Comparison of ENCODE assay signal across 26 cellular contexts in the genomic region with DNA sequence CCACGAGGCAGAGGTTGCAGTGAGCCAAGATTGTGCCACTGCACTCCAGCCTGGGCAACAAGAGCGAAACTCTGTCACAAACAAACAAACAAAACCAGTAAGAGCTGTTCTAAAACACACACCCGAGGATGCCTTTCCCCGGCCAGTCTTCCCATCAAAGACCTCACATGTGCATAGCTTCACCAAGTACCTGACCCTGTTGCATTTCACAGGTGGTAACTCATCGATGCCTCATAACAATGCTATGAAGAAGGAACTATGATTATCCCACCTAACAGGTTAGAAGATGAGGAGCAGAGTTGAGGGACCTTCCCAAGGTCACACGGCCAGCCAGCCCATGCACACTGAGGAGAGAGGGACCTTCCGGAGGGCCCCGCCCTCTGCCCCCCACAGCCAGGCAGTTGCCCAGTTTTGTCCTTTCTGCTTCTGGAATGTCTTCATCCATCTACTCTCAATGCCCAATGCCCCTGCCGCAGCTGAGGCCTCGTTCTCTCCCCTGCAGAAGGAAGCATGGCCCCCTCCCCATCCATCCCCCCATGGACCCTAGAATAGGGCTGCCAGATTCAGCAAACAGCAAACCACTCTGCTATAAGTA. TPM values are rescaled to one million over a fixed set of nuclear protein-coding genes. Genes with fewer than 3 reads are reported as not detected.
A peak's percentile ranks its signal among the peaks of the same experiment; 100 is the strongest.
DNase-seq lines count a peak whose midpoint lies in the region; ATAC-seq, FAIRE-seq and TF ChIP-seq lines count a peak whose summit lies in the region.
"Had no signal": no experiment of that assay in that cellular context is flagged by ENCODE, and none has a peak within 500 bp of the region (broad histone marks: within the 10 kb centered on the region; RNA-seq: fewer than 3 reads in every experiment).

No MANE protein-coding gene starts in this region.

- no peaks in the 10 kb centered on the region for H3K9me3 Mint-ChIP-seq in nephron progenitor cell
- no peaks in the 10 kb centered on the region for H3K9me3 Mint-ChIP-seq in activated T-helper 2 cell treated with anti-CD3 and anti-CD28 coated beads, Interferon-gamma antibody, Interleukin-2, Interleukin-4, amounts not matched to agents 10 μg/mL and 5 μg/mL and 100 μg/mL, durations not matched to agents 14 hours and 24 hours and 36 hours
- no peaks in the 10 kb centered on the region for H3K9me3 Mint-ChIP-seq in activated CD4-positive, alpha-beta T cell treated with anti-CD3 and anti-CD28 coated beads for 36 hours (ENCODE audit: low read depth)
- H3K9me3 Mint-ChIP-seq: activated CD4-positive, alpha-beta memory T cell treated with anti-CD3 and anti-CD28 coated beads for 36 hours; activated naive CD8-positive, alpha-beta T cell treated with anti-CD3 and anti-CD28 coated beads for 36 hours; activated T-cell treated with anti-CD3 and anti-CD28 coated beads, Interleukin-2, amount 50 U/mL, for 24 hours; CD8-positive, alpha-beta T cell; natural killer cell treated with Interleukin-12 subunit alpha and Interleukin-12 subunit beta and Interleukin-15 and Interleukin-18, amount 100 ng/mL, for 72 hours had no signal

- no peaks in the 10 kb centered on the region; a peak in 1 of 5 replicates for H3K27me3 ChIP-seq in HepG2 (ENCODE audit: control insufficient read depth in 1 of 2, insufficient read depth in 2 of 2, low read length in 2 of 2)
- H3K27me3 ChIP-seq in right lobe of liver, result peaks cover 0 to 3% of the 10 kb centered on the region in 2 donors
- H3K27me3 ChIP-seq in breast epithelium, result peaks cover 0 to 12% of the 10 kb centered on the region in 2 donors
- H3K27me3 ChIP-seq: cardiac muscle cell had no signal

- TSS peak; percentile 24 for BruUV-seq in HepG2 (replicated peaks; lab: Mats Ljungman, UMichigan)

- peak overlapping the region; percentile 54 for H3K27ac Mint-ChIP-seq in nephron progenitor cell
- no peak overlapping the region for H3K27ac Mint-ChIP-seq in activated T-helper 2 cell treated with anti-CD3 and anti-CD28 coated beads, Interferon-gamma antibody, Interleukin-2, Interleukin-4, amounts not matched to agents 10 μg/mL and 5 μg/mL and 100 μg/mL, durations not matched to agents 14 hours and 24 hours and 36 hours
- H3K27ac Mint-ChIP-seq in activated CD4-positive, alpha-beta T cell treated with anti-CD3 and anti-CD28 coated beads for 36 hours, result no peak overlapping the region
- H3K27ac Mint-ChIP-seq: activated CD4-positive, alpha-beta memory T cell treated with anti-CD3 and anti-CD28 coated beads for 36 hours; activated naive CD8-positive, alpha-beta T cell treated with anti-CD3 and anti-CD28 coated beads for 36 hours; activated T-cell treated with anti-CD3 and anti-CD28 coated beads, Interleukin-2, amount 50 U/mL, for 24 hours; CD8-positive, alpha-beta T cell; natural killer cell treated with Interleukin-12 subunit alpha and Interleukin-12 subunit beta and Interleukin-15 and Interleukin-18, amount 100 ng/mL, for 72 hours had no signal

- DNase-seq in HepG2 (ENCODE audit: low spot score) (no peak), right lobe of liver (no peak), breast epithelium (ENCODE audit: low spot score in 2 of 2) (peak in 1 of 2 donors; percentile 37), nephron progenitor cell (no peak), 8988T (no peak)
- no peak for DNase-seq in activated T-helper 2 cell treated with anti-CD3 and anti-CD28 coated beads, Interferon-gamma antibody, Interleukin-2, Interleukin-4, amounts not matched to agents 10 μg/mL and 5 μg/mL and 100 μg/mL, durations not matched to agents 14 hours and 24 hours and 36 hours (ENCODE audit: low spot score)
- no peak for DNase-seq in activated CD4-positive, alpha-beta T cell treated with anti-CD3 and anti-CD28 coated beads for 36 hours
- DNase-seq: activated CD4-positive, alpha-beta memory T cell treated with anti-CD3 and anti-CD28 coated beads for 36 hours; activated naive CD8-positive, alpha-beta T cell treated with anti-CD3 and anti-CD28 coated beads for 36 hours; activated T-cell treated with anti-CD3 and anti-CD28 coated beads, Interleukin-2, amount 50 U/mL, for 24 hours; CD8-positive, alpha-beta T cell; EL; heart right ventricle; mesendoderm; NCI-H1694 treated with DMSO at 0.1 percent for 48 hours; NCI-H526; SK-N-SH; stimulated activated naive CD4-positive, alpha-beta T cell treated with Interleukin-2 at 50 U/mL for 16 hours had no signal

- H3K27me3 Mint-ChIP-seq in nephron progenitor cell (ENCODE audit: low read depth, poor library complexity), result peaks cover 3% of the 10 kb centered on the region
- peaks cover 5% of the 10 kb centered on the region for H3K27me3 Mint-ChIP-seq in activated T-helper 2 cell treated with anti-CD3 and anti-CD28 coated beads, Interferon-gamma antibody, Interleukin-2, Interleukin-4, amounts not matched to agents 10 μg/mL and 5 μg/mL and 100 μg/mL, durations not matched to agents 14 hours and 24 hours and 36 hours (ENCODE audit: low read depth)
- H3K27me3 Mint-ChIP-seq in activated CD4-positive, alpha-beta T cell treated with anti-CD3 and anti-CD28 coated beads for 36 hours, result peaks cover 9% of the 10 kb centered on the region

- no peak overlapping the region for H3K4me2 ChIP-seq in HepG2 (ENCODE audit: low read depth, low read length)
- H3K4me2 ChIP-seq: SK-N-SH had no signal

- intact Hi-C loops in HepG2 (cut with micrococcal nuclease; ENCODE audit: unreplicated experiment), result no loop called here
- intact Hi-C loops in right lobe of liver (cut with DNase I), result no loop called here
- intact Hi-C loops in breast epithelium (cut with DNase I; ENCODE audit: low total_unique reads), result no loop called here
- intact Hi-C loops in activated T-helper 2 cell treated with anti-CD3 and anti-CD28 coated beads, Interferon-gamma antibody, Interleukin-2, Interleukin-4, amounts not matched to agents 10 μg/mL and 5 μg/mL and 100 μg/mL, durations not matched to agents 14 hours and 24 hours and 36 hours (cut with micrococcal nuclease), result no loop called here
- intact Hi-C loops in activated CD4-positive, alpha-beta T cell treated with anti-CD3 and anti-CD28 coated beads for 36 hours (cut with DNase I, micrococcal nuclease), result no loop called here

- H3K36me3 ChIP-seq in HepG2 (replicated peaks in 1 of 2; ENCODE audit: control insufficient read depth in 1 of 2, insufficient read depth in 2 of 2, low read length in 2 of 2) (no peaks in the 10 kb centered on the region), right lobe of liver (no peaks in the 10 kb centered on the region), breast epithelium (no peaks in the 10 kb centered on the region)
- H3K36me3 ChIP-seq: cardiac muscle cell, heart right ventricle, upper lobe of right lung had no signal

- no peak overlapping the region for H2AFZ ChIP-seq in HepG2 (ENCODE audit: low read length)

- H3K9me3 ChIP-seq in HepG2 (ENCODE audit: low read length), result no peaks in the 10 kb centered on the region
- H3K9me3 ChIP-seq in right lobe of liver, result no peaks in the 10 kb centered on the region
- no peaks in the 10 kb centered on the region for H3K9me3 ChIP-seq in breast epithelium
- H3K9me3 ChIP-seq: heart right ventricle, SK-N-SH, upper lobe of right lung had no signal

- no peaks in the 10 kb centered on the region for H3K79me2 ChIP-seq in HepG2 (ENCODE audit: insufficient read depth, low read length)

- H4K20me1 ChIP-seq in HepG2 (ENCODE audit: insufficient read depth, low read length), result no peaks in the 10 kb centered on the region

- POLR2A ChIA-PET in HepG2 (lab: Yijun Ruan, JAX), result interaction anchor here (3.9 kb wide), 1 partner anchor 12 kb away, joined by 41 read pairs; no protein-coding TSS in a partner anchor
- POLR2A ChIA-PET in activated CD4-positive, alpha-beta T cell treated with anti-CD3 and anti-CD28 coated beads for 36 hours (lab: Charles Lee), result no interaction called here

- no peak overlapping the region for H3K4me3 Mint-ChIP-seq in nephron progenitor cell
- H3K4me3 Mint-ChIP-seq in activated T-helper 2 cell treated with anti-CD3 and anti-CD28 coated beads, Interferon-gamma antibody, Interleukin-2, Interleukin-4, amounts not matched to agents 10 μg/mL and 5 μg/mL and 100 μg/mL, durations not matched to agents 14 hours and 24 hours and 36 hours (ENCODE audit: low read depth), result no peak overlapping the region
- no peak overlapping the region for H3K4me3 Mint-ChIP-seq in activated CD4-positive, alpha-beta T cell treated with anti-CD3 and anti-CD28 coated beads for 36 hours
- H3K4me3 Mint-ChIP-seq: activated CD4-positive, alpha-beta memory T cell treated with anti-CD3 and anti-CD28 coated beads for 36 hours; activated naive CD8-positive, alpha-beta T cell treated with anti-CD3 and anti-CD28 coated beads for 36 hours; activated T-cell treated with anti-CD3 and anti-CD28 coated beads, Interleukin-2, amount 50 U/mL, for 24 hours; CD8-positive, alpha-beta T cell had no signal

- no peak for TF ChIP-seq RAD21 in HepG2 (CRISPR knock-in tag; IDR thresholded peaks at IDR 0.05)

- in situ Hi-C loops in HepG2 (cut with HindIII; ENCODE audit: extremely low pct_ligation_motif_present, low pct_unique_long_range_greater_than_20kb), result no loop called here

- H3K4me3 ChIP-seq in HepG2 (replicated peaks in 1 of 3; ENCODE audit: insufficient read depth in 1 of 3, low read depth in 2 of 3, low read length in 3 of 3) (no peak overlapping the region), right lobe of liver (no peak overlapping the region), breast epithelium (no peak overlapping the region)
- H3K4me3 ChIP-seq: cardiac muscle cell, upper lobe of right lung had no signal

- no peak overlapping the region for H3K9ac ChIP-seq in HepG2 (ENCODE audit: insufficient read depth, low read depth, low read length)
- H3K9ac ChIP-seq: SK-N-SH had no signal

- TF ChIP-seq EP300 in HepG2 (IDR thresholded peaks at IDR 0.05; ENCODE audit: low read depth in 2 of 2, low read length in 2 of 2), result no peak
- no peak for TF ChIP-seq EP300 in HepG2 (CRISPR knock-in tag; IDR thresholded peaks at IDR 0.05; ENCODE audit: borderline replicate concordance)

- no peak for ATAC-seq in HepG2
- no peak for ATAC-seq in right lobe of liver
- ATAC-seq in activated CD4-positive, alpha-beta T cell treated with anti-CD3 and anti-CD28 coated beads for 36 hours, result no peak
- ATAC-seq in HG03095 (IDR thresholded peaks at IDR 0.05; ENCODE audit: unreplicated experiment), result no peak
- ATAC-seq: CD8-positive, alpha-beta T cell; natural killer cell treated with Interleukin-12 subunit alpha and Interleukin-12 subunit beta and Interleukin-15 and Interleukin-18, amount 100 ng/mL, for 72 hours had no signal

- H3K27ac ChIP-seq in HepG2 (ENCODE audit: extremely low read length, insufficient read depth, low read length) (no peak overlapping the region), right lobe of liver (no peak overlapping the region), breast epithelium (peak overlapping the region; percentile 22 to 55)
- H3K27ac ChIP-seq: cardiac muscle cell, heart right ventricle, upper lobe of right lung had no signal

- peaks cover 10% of the 10 kb centered on the region for H3K36me3 Mint-ChIP-seq in nephron progenitor cell (ENCODE audit: low read depth)
- H3K36me3 Mint-ChIP-seq in activated T-helper 2 cell treated with anti-CD3 and anti-CD28 coated beads, Interferon-gamma antibody, Interleukin-2, Interleukin-4, amounts not matched to agents 10 μg/mL and 5 μg/mL and 100 μg/mL, durations not matched to agents 14 hours and 24 hours and 36 hours (ENCODE audit: low read depth), result peaks cover 3% of the 10 kb centered on the region
- H3K36me3 Mint-ChIP-seq in activated CD4-positive, alpha-beta T cell treated with anti-CD3 and anti-CD28 coated beads for 36 hours (ENCODE audit: low read depth), result no peaks in the 10 kb centered on the region
- H3K36me3 Mint-ChIP-seq: activated CD4-positive, alpha-beta memory T cell treated with anti-CD3 and anti-CD28 coated beads for 36 hours; activated naive CD8-positive, alpha-beta T cell treated with anti-CD3 and anti-CD28 coated beads for 36 hours; natural killer cell treated with Interleukin-12 subunit alpha and Interleukin-12 subunit beta and Interleukin-15 and Interleukin-18, amount 100 ng/mL, for 72 hours had no signal

- H3K4me1 Mint-ChIP-seq in nephron progenitor cell, result peaks cover 42% of the 10 kb centered on the region
- peaks cover 5% of the 10 kb centered on the region for H3K4me1 Mint-ChIP-seq in activated T-helper 2 cell treated with anti-CD3 and anti-CD28 coated beads, Interferon-gamma antibody, Interleukin-2, Interleukin-4, amounts not matched to agents 10 μg/mL and 5 μg/mL and 100 μg/mL, durations not matched to agents 14 hours and 24 hours and 36 hours (ENCODE audit: low read depth)
- peaks cover 10% of the 10 kb centered on the region for H3K4me1 Mint-ChIP-seq in activated CD4-positive, alpha-beta T cell treated with anti-CD3 and anti-CD28 coated beads for 36 hours

- TF ChIP-seq CTCF in HepG2 (CRISPR knock-in tag; IDR thresholded peaks at IDR 0.05) (no peak), right lobe of liver (IDR thresholded peaks at IDR 0.05) (no peak), breast epithelium (IDR thresholded peaks at IDR 0.05) (no peak), nephron progenitor cell (IDR thresholded peaks at IDR 0.05) (no peak)

- TF ChIP-seq POLR2A in HepG2 (IDR thresholded peaks at IDR 0.05; ENCODE audit: insufficient read depth in 1 of 2, low read depth in 2 of 2, low read length in 2 of 2) (no peak), right lobe of liver (IDR thresholded peaks at IDR 0.05) (no peak), breast epithelium (IDR thresholded peaks at IDR 0.05) (no peak)

- CTCF ChIA-PET in HepG2 (lab: Yijun Ruan, JAX; ENCODE audit: low intra/inter-chr PET ratio, low total read pairs), result no interaction called here
- CTCF ChIA-PET in activated CD4-positive, alpha-beta T cell treated with anti-CD3 and anti-CD28 coated beads for 36 hours (lab: Charles Lee), result no interaction called here

- H3K4me1 ChIP-seq in HepG2 (ENCODE audit: insufficient read depth, low read length), result no peaks in the 10 kb centered on the region
- H3K4me1 ChIP-seq in right lobe of liver, result peaks cover 0 to 10% (median 0%) of the 10 kb centered on the region in 4 donors
- peaks cover 0 to 11% of the 10 kb centered on the region in 2 donors for H3K4me1 ChIP-seq in breast epithelium

- no peak for FAIRE-seq in HepG2 (lab: Jason Lieb, UNC)
- FAIRE-seq: HTR-8/SVneo, islet of Langerhans had no signal

- WGBS in HepG2 (ENCODE audit: low lambda C conversion rate), result 92% methylated on average over 8 of the region's 10 CpGs
- 33% methylated on average over 5 of the region's 10 CpGs for WGBS in right lobe of liver (ENCODE audit: insufficient coverage, low coverage, low lambda C conversion rate, missing lambda C conversion rate)

RNA-seq across cellular contexts. Expression of a gene that starts 16.8 kb away (rescaled TPM):
- total RNA-seq in HepG2 (2016; rRNA removed; fragmentation: Illumina TruSeq; extraction: Trizol), result 5.8 and 14.3 TPM in 2 replicates
- total RNA-seq in HepG2 (2016; cell fraction: cytosol; rRNA removed; fragmentation: Illumina TruSeq; extraction: Trizol; ENCODE audit: low read depth), result 1.1 and 2.1 TPM in 2 replicates
- 4.7 and 13.0 TPM in 2 replicates for total RNA-seq in HepG2 (2016; cell fraction: insoluble cytoplasmic fraction; rRNA removed; fragmentation: Illumina TruSeq; extraction: Trizol)
- total RNA-seq in HepG2 (2016; cell fraction: membrane; rRNA removed; fragmentation: Illumina TruSeq; extraction: Trizol), result 4.0 TPM in 2 replicates
- total RNA-seq in HepG2 (2016; cell fraction: nucleus; rRNA removed; fragmentation: Illumina TruSeq; extraction: Trizol), result 28.1 and 29.6 TPM in 2 replicates
- polyA plus RNA-seq in HepG2 (2011; rRNA removed), result 38.3 and 41.9 TPM in 2 replicates
- polyA plus RNA-seq in HepG2 (2011; cell fraction: cytosol; rRNA removed), result 3.2 and 6.8 TPM in 2 replicates
- polyA plus RNA-seq in HepG2 (2011; cell fraction: nucleus; rRNA removed), result 519 and 637 TPM in 2 replicates
- polyA plus RNA-seq in HepG2 (2012), result 46.6 and 63.0 TPM in 2 replicates
- polyA plus RNA-seq in HepG2 (2016; cell fraction: cytosol; fragmentation: Illumina TruSeq; extraction: Trizol; ENCODE audit: low read depth), result 0.46 and 0.71 TPM in 2 replicates
- 5.1 and 9.7 TPM in 2 replicates for polyA plus RNA-seq in HepG2 (2016; cell fraction: insoluble cytoplasmic fraction; fragmentation: Illumina TruSeq; extraction: Trizol; ENCODE audit: low read depth)
- polyA plus RNA-seq in HepG2 (2016; cell fraction: membrane; fragmentation: Illumina TruSeq; extraction: Trizol; ENCODE audit: low read depth), result 1.5 and 2.8 TPM in 2 replicates
- polyA plus RNA-seq in HepG2 (2016; cell fraction: nucleus; fragmentation: Illumina TruSeq; extraction: Trizol; ENCODE audit: insufficient read depth, low read depth), result 151 and 199 TPM in 2 replicates
- polyA minus RNA-seq in HepG2 (2011; rRNA and poly(A)+ RNA removed; ENCODE audit: low replicate concordance), result 27.1 and 40.7 TPM in 2 replicates
- 10.7 and 13.3 TPM in 2 replicates for polyA minus RNA-seq in HepG2 (2011; cell fraction: cytosol; rRNA and poly(A)+ RNA removed)
- polyA minus RNA-seq in HepG2 (2011; cell fraction: nucleus; rRNA and poly(A)+ RNA removed), result 60.4 and 69.7 TPM in 2 replicates
- total RNA-seq in right lobe of liver, result 10 to 100 TPM; 29.8 to 66.3 (median 41.1) TPM
- 100 to 1,000 TPM in 2 of 3 donors, 10 to 100 TPM in 1; 82.9 to 204 (median 148) TPM for total RNA-seq in breast epithelium
- 203 and 209 TPM in 2 replicates for total RNA-seq in activated T-helper 2 cell treated with anti-CD3 and anti-CD28 coated beads, Interferon-gamma antibody, Interleukin-2, Interleukin-4, amounts not matched to agents 10 μg/mL and 5 μg/mL and 100 μg/mL, durations not matched to agents 14 hours and 24 hours and 36 hours
- total RNA-seq in activated CD4-positive, alpha-beta T cell treated with anti-CD3 and anti-CD28 coated beads for 36 hours, result 100 to 1,000 TPM; 156 to 221 TPM

RNA-seq across cellular contexts. Expression of a gene that starts 17.0 kb away (rescaled TPM):
- 10.6 and 19.9 TPM in 2 replicates for total RNA-seq in HepG2 (2016; rRNA removed; fragmentation: Illumina TruSeq; extraction: Trizol)
- total RNA-seq in HepG2 (2016; cell fraction: cytosol; rRNA removed; fragmentation: Illumina TruSeq; extraction: Trizol; ENCODE audit: low read depth), result 24.8 and 26.4 TPM in 2 replicates
- 9.4 and 21.3 TPM in 2 replicates for total RNA-seq in HepG2 (2016; cell fraction: insoluble cytoplasmic fraction; rRNA removed; fragmentation: Illumina TruSeq; extraction: Trizol)
- total RNA-seq in HepG2 (2016; cell fraction: membrane; rRNA removed; fragmentation: Illumina TruSeq; extraction: Trizol), result 27.7 and 30.4 TPM in 2 replicates
- total RNA-seq in HepG2 (2016; cell fraction: nucleus; rRNA removed; fragmentation: Illumina TruSeq; extraction: Trizol), result 16.5 and 20.3 TPM in 2 replicates
- 6.9 and 8.9 TPM in 2 replicates for polyA plus RNA-seq in HepG2 (2011; rRNA removed)
- polyA plus RNA-seq in HepG2 (2011; cell fraction: cytosol; rRNA removed), result 7.0 and 10.7 TPM in 2 replicates
- polyA plus RNA-seq in HepG2 (2011; cell fraction: nucleus; rRNA removed), result 13.2 and 17.7 TPM in 2 replicates
- 4.1 and 6.2 TPM in 2 replicates for polyA plus RNA-seq in HepG2 (2012)
- 27.2 and 29.7 TPM in 2 replicates for polyA plus RNA-seq in HepG2 (2016; cell fraction: cytosol; fragmentation: Illumina TruSeq; extraction: Trizol; ENCODE audit: low read depth)
- polyA plus RNA-seq in HepG2 (2016; cell fraction: insoluble cytoplasmic fraction; fragmentation: Illumina TruSeq; extraction: Trizol; ENCODE audit: low read depth), result 11.5 and 12.2 TPM in 2 replicates
- polyA plus RNA-seq in HepG2 (2016; cell fraction: membrane; fragmentation: Illumina TruSeq; extraction: Trizol; ENCODE audit: low read depth), result 29.0 and 29.3 TPM in 2 replicates
- polyA plus RNA-seq in HepG2 (2016; cell fraction: nucleus; fragmentation: Illumina TruSeq; extraction: Trizol; ENCODE audit: insufficient read depth, low read depth), result 34.6 and 38.5 TPM in 2 replicates
- polyA minus RNA-seq in HepG2 (2011; rRNA and poly(A)+ RNA removed; ENCODE audit: low replicate concordance), result 15.4 TPM in 1 of 2 replicates, not detected in the other
- polyA minus RNA-seq in HepG2 (2011; cell fraction: cytosol; rRNA and poly(A)+ RNA removed), result 6.2 and 9.2 TPM in 2 replicates
- polyA minus RNA-seq in HepG2 (2011; cell fraction: nucleus; rRNA and poly(A)+ RNA removed), result 2.6 and 3.9 TPM in 2 replicates
- total RNA-seq in right lobe of liver, result under 1 TPM in 5 of 6 experiments, not detected in 1; 0.30 to 0.93 (median 0.35) TPM
- total RNA-seq in breast epithelium, result 1 to 10 TPM in 2 of 3 donors, under 1 TPM in 1; 0.48 to 4.6 (median 4.0) TPM
- 0.50 TPM in 1 of 2 replicates, not detected in the other for total RNA-seq in activated T-helper 2 cell treated with anti-CD3 and anti-CD28 coated beads, Interferon-gamma antibody, Interleukin-2, Interleukin-4, amounts not matched to agents 10 μg/mL and 5 μg/mL and 100 μg/mL, durations not matched to agents 14 hours and 24 hours and 36 hours
- under 1 TPM; 0.19 to 0.59 TPM for total RNA-seq in activated CD4-positive, alpha-beta T cell treated with anti-CD3 and anti-CD28 coated beads for 36 hours
- total RNA-seq: activated CD4-positive, alpha-beta memory T cell treated with anti-CD3 and anti-CD28 coated beads for 36 hours; cardiac muscle cell; CD8-positive, alpha-beta T cell; fibroblast of lung; upper lobe of right lung had no signal
- polyA plus RNA-seq: fibroblast of lung had no signal

RNA-seq across cellular contexts. Expression of a gene that starts 31.3 kb away (rescaled TPM):
- total RNA-seq in HepG2 (2016; rRNA removed; fragmentation: Illumina TruSeq; extraction: Trizol), result 1.5 and 2.9 TPM in 2 replicates
- 0.88 and 1.1 TPM in 2 replicates for total RNA-seq in HepG2 (2016; cell fraction: cytosol; rRNA removed; fragmentation: Illumina TruSeq; extraction: Trizol; ENCODE audit: low read depth)
- total RNA-seq in HepG2 (2016; cell fraction: insoluble cytoplasmic fraction; rRNA removed; fragmentation: Illumina TruSeq; extraction: Trizol), result 1.8 and 2.6 TPM in 2 replicates
- total RNA-seq in HepG2 (2016; cell fraction: membrane; rRNA removed; fragmentation: Illumina TruSeq; extraction: Trizol), result 1.8 and 2.1 TPM in 2 replicates
- 1.9 and 2.7 TPM in 2 replicates for total RNA-seq in HepG2 (2016; cell fraction: nucleus; rRNA removed; fragmentation: Illumina TruSeq; extraction: Trizol)
- 0.75 and 1.2 TPM in 2 replicates for polyA plus RNA-seq in HepG2 (2011; rRNA removed)
- 0.86 and 1.8 TPM in 2 replicates for polyA plus RNA-seq in HepG2 (2011; cell fraction: cytosol; rRNA removed)
- 1.7 TPM in 2 replicates for polyA plus RNA-seq in HepG2 (2011; cell fraction: nucleus; rRNA removed)
- 1.5 and 1.8 TPM in 2 replicates for polyA plus RNA-seq in HepG2 (2012)
- polyA plus RNA-seq in HepG2 (2016; cell fraction: cytosol; fragmentation: Illumina TruSeq; extraction: Trizol; ENCODE audit: low read depth), result 0.32 and 0.38 TPM in 2 replicates
- polyA plus RNA-seq in HepG2 (2016; cell fraction: insoluble cytoplasmic fraction; fragmentation: Illumina TruSeq; extraction: Trizol; ENCODE audit: low read depth), result 1.4 and 1.5 TPM in 2 replicates
- polyA plus RNA-seq in HepG2 (2016; cell fraction: membrane; fragmentation: Illumina TruSeq; extraction: Trizol; ENCODE audit: low read depth), result 0.65 and 1.0 TPM in 2 replicates
- 0.95 and 1.2 TPM in 2 replicates for polyA plus RNA-seq in HepG2 (2016; cell fraction: nucleus; fragmentation: Illumina TruSeq; extraction: Trizol; ENCODE audit: insufficient read depth, low read depth)
- polyA minus RNA-seq in HepG2 (2011; rRNA and poly(A)+ RNA removed; ENCODE audit: low replicate concordance), result 5.7 and 6.2 TPM in 2 replicates
- 3.4 and 3.7 TPM in 2 replicates for polyA minus RNA-seq in HepG2 (2011; cell fraction: cytosol; rRNA and poly(A)+ RNA removed)
- 2.7 and 3.9 TPM in 2 replicates for polyA minus RNA-seq in HepG2 (2011; cell fraction: nucleus; rRNA and poly(A)+ RNA removed)
- 1 to 10 TPM; 1.5 to 5.7 (median 3.3) TPM for total RNA-seq in right lobe of liver
- total RNA-seq in breast epithelium, result 1 to 10 TPM; 4.5 to 8.2 (median 4.8) TPM
- 7.5 and 8.1 TPM in 2 replicates for total RNA-seq in activated T-helper 2 cell treated with anti-CD3 and anti-CD28 coated beads, Interferon-gamma antibody, Interleukin-2, Interleukin-4, amounts not matched to agents 10 μg/mL and 5 μg/mL and 100 μg/mL, durations not matched to agents 14 hours and 24 hours and 36 hours
- 1 to 10 TPM; 5.0 to 5.1 TPM for total RNA-seq in activated CD4-positive, alpha-beta T cell treated with anti-CD3 and anti-CD28 coated beads for 36 hours
- polyA plus RNA-seq: cardiac muscle cell had no signal

RNA-seq across cellular contexts. Expression of a gene that starts 40.9 kb away (rescaled TPM):
- total RNA-seq in HepG2 (2016; rRNA removed; fragmentation: Illumina TruSeq; extraction: Trizol), result 0.83 and 1.6 TPM in 2 replicates
- 1.4 and 3.2 TPM in 2 replicates for total RNA-seq in HepG2 (2016; cell fraction: cytosol; rRNA removed; fragmentation: Illumina TruSeq; extraction: Trizol; ENCODE audit: low read depth)
- 1.00 and 1.6 TPM in 2 replicates for total RNA-seq in HepG2 (2016; cell fraction: insoluble cytoplasmic fraction; rRNA removed; fragmentation: Illumina TruSeq; extraction: Trizol)
- 1.4 and 1.9 TPM in 2 replicates for total RNA-seq in HepG2 (2016; cell fraction: membrane; rRNA removed; fragmentation: Illumina TruSeq; extraction: Trizol)
- total RNA-seq in HepG2 (2016; cell fraction: nucleus; rRNA removed; fragmentation: Illumina TruSeq; extraction: Trizol), result not detected in 2 replicates
- polyA plus RNA-seq in HepG2 (2011; rRNA removed), result 0.34 and 0.41 TPM in 2 replicates
- polyA plus RNA-seq in HepG2 (2011; cell fraction: cytosol; rRNA removed), result 0.37 and 0.90 TPM in 2 replicates
- polyA plus RNA-seq in HepG2 (2011; cell fraction: nucleus; rRNA removed), result 0.35 and 0.56 TPM in 2 replicates
- 0.92 and 0.97 TPM in 2 replicates for polyA plus RNA-seq in HepG2 (2012)
- polyA plus RNA-seq in HepG2 (2016; cell fraction: cytosol; fragmentation: Illumina TruSeq; extraction: Trizol; ENCODE audit: low read depth), result 2.2 and 4.1 TPM in 2 replicates
- polyA plus RNA-seq in HepG2 (2016; cell fraction: insoluble cytoplasmic fraction; fragmentation: Illumina TruSeq; extraction: Trizol; ENCODE audit: low read depth), result 2.3 and 3.1 TPM in 2 replicates
- polyA plus RNA-seq in HepG2 (2016; cell fraction: membrane; fragmentation: Illumina TruSeq; extraction: Trizol; ENCODE audit: low read depth), result 4.7 and 5.9 TPM in 2 replicates
- 1.2 and 2.4 TPM in 2 replicates for polyA plus RNA-seq in HepG2 (2016; cell fraction: nucleus; fragmentation: Illumina TruSeq; extraction: Trizol; ENCODE audit: insufficient read depth, low read depth)
- 0.54 TPM in 1 of 2 replicates, not detected in the other for polyA minus RNA-seq in HepG2 (2011; rRNA and poly(A)+ RNA removed; ENCODE audit: low replicate concordance)
- 0.79 TPM in 1 of 2 replicates, not detected in the other for polyA minus RNA-seq in HepG2 (2011; cell fraction: cytosol; rRNA and poly(A)+ RNA removed)
- polyA minus RNA-seq in HepG2 (2011; cell fraction: nucleus; rRNA and poly(A)+ RNA removed), result not detected in 2 replicates
- 1 to 10 TPM; 1.3 to 3.7 (median 2.0) TPM for total RNA-seq in right lobe of liver
- total RNA-seq in breast epithelium, result 10 to 100 TPM in 2 of 3 donors, 1 to 10 TPM in 1; 8.8 to 40.6 (median 17.4) TPM
- 1.0 TPM in 1 of 2 replicates, not detected in the other for total RNA-seq in activated T-helper 2 cell treated with anti-CD3 and anti-CD28 coated beads, Interferon-gamma antibody, Interleukin-2, Interleukin-4, amounts not matched to agents 10 μg/mL and 5 μg/mL and 100 μg/mL, durations not matched to agents 14 hours and 24 hours and 36 hours
- under 1 TPM in 1 of 2 experiments, not detected in 1; 0.55 TPM for total RNA-seq in activated CD4-positive, alpha-beta T cell treated with anti-CD3 and anti-CD28 coated beads for 36 hours
- total RNA-seq: activated CD4-positive, alpha-beta memory T cell treated with anti-CD3 and anti-CD28 coated beads for 36 hours; CD8-positive, alpha-beta T cell; natural killer cell treated with Interleukin-12 subunit alpha and Interleukin-12 subunit beta and Interleukin-15 and Interleukin-18, amount 100 ng/mL, for 72 hours; OCI-LY7 had no signal

Comparison
In these comparisons a context has a peak if more than half of its experiments do, and no peak if none do; other contexts are left out.
1. H3K27ac ChIP-seq: peak in breast epithelium (2 of 2); none in HepG2 (single experiment) and right lobe of liver (0 of 3).